ENCODE assay signal across 8 cellular contexts in genomic region chr17:40320771-40321501, GRCh38.
A peak's percentile ranks its signal among the peaks of the same experiment; 100 is the strongest.
DNase-seq lines count a peak whose midpoint lies in the region; ATAC-seq and TF ChIP-seq lines count a peak whose summit lies in the region.

No MANE protein-coding gene starts in this region.

- peak; percentile 75 for DNase-seq in activated CD4-positive, alpha-beta T cell treated with anti-CD3 and anti-CD28 coated beads, Interleukin-2, amount 50 U/mL, for 1 hour
- peak in 1 of 2 donors; percentile 57 for DNase-seq in foreskin fibroblast
- no peak for DNase-seq in NCI-H187 (lab: John Stamatoyannopoulos, UW)
- DNase-seq in NK-92 (lab: John Stamatoyannopoulos, UW; ENCODE audit: unreplicated experiment): no peak
- DNase-seq in NCI-H774 (lab: John Stamatoyannopoulos, UW): no peak

- H3K4me3 ChIP-seq in HEK293 (ENCODE audit: low read depth, low read length): no peak overlapping the region
- peak overlapping the region; percentile 37 to 91 for H3K4me3 ChIP-seq in foreskin fibroblast (ENCODE audit: low read depth in 1 of 2, low read length in 2 of 2)
- peak overlapping the region; percentile 33 to 99 (median 90) for H3K4me3 ChIP-seq in skin epidermis

- H3K36me3 ChIP-seq in HEK293 (ENCODE audit: control insufficient read depth in 2 of 2, insufficient read depth in 1 of 2, low read length in 2 of 2): no peaks in the 10 kb centered on the region

- TF ChIP-seq CTCF in HEK293 (tag by site-specific recombination; IDR thresholded peaks at IDR 0.05) (no peak), foreskin fibroblast (IDR thresholded peaks at IDR 0.05; ENCODE audit: low read depth, low read length) (no peak)

- POLR2A ChIA-PET in HEK293 (lab: Yijun Ruan, JAX): interaction anchor here (0.6 kb wide), 1 partner anchor 1357 kb away, joined by 5 read pairs; no protein-coding TSS in a partner anchor

- H3K27ac ChIP-seq in HEK293 (ENCODE audit: extremely low read depth, low read depth, low read length): no peak overlapping the region
- H3K27ac ChIP-seq in skin epidermis: peak overlapping the region; percentile 66 to 99 (median 95)

- ATAC-seq in GM18511 (IDR thresholded peaks at IDR 0.05; ENCODE audit: unreplicated experiment): no peak

- CTCF ChIA-PET in HEK293 (lab: Yijun Ruan, JAX): interaction anchor here (0.7 to 6.0 kb wide), 3 partner anchors 10 to 346 kb away, joined by 3 to 85 read pairs (median 3); no protein-coding TSS in a partner anchor

- H3K9me3 ChIP-seq in HEK293 (ENCODE audit: control insufficient read depth, insufficient read depth, low read depth, low read length): no peaks in the 10 kb centered on the region

- peaks cover 37% of the 10 kb centered on the region for H3K4me1 ChIP-seq in HEK293 (ENCODE audit: control insufficient read depth, insufficient read depth, low read length)

TF ChIP-seq in HEK293, 187 proteins besides CTCF, POLR2A, EP300 and RAD21 (continues in another document):
- no peak for TF ChIP-seq ZNF138 (tag by site-specific recombination; IDR thresholded peaks at IDR 0.05; ENCODE audit: borderline replicate concordance)
- no peak for TF ChIP-seq ZNF548 (tag by site-specific recombination; IDR thresholded peaks at IDR 0.05)
- peak; percentile 78; the same call in 1 of the 2 replicates for TF ChIP-seq ZNF398 (tag by site-specific recombination; IDR thresholded peaks at IDR 0.05)
- no peak for TF ChIP-seq REPIN1 (tag by site-specific recombination; IDR thresholded peaks at IDR 0.05; ENCODE audit: low read depth)
- TF ChIP-seq ZBTB11 (tag by site-specific recombination; conservative IDR thresholded peaks at IDR 0.05; ENCODE audit: low read depth): no peak
- no peak for TF ChIP-seq OVOL3 (tag by site-specific recombination; IDR thresholded peaks at IDR 0.05)
- no peak for TF ChIP-seq RBAK (tag by site-specific recombination; IDR thresholded peaks at IDR 0.05)
- no peak for TF ChIP-seq ZNF146 (tag by site-specific recombination; IDR thresholded peaks at IDR 0.05)
- no peak for TF ChIP-seq ZBTB17 (tag by site-specific recombination; IDR thresholded peaks at IDR 0.05)
- no peak for TF ChIP-seq ZNF221 (tag by site-specific recombination; IDR thresholded peaks at IDR 0.05; ENCODE audit: borderline replicate concordance)
- TF ChIP-seq ZNF654 (tag by site-specific recombination; IDR thresholded peaks at IDR 0.05; ENCODE audit: low read depth): no peak
- no peak for TF ChIP-seq ZSCAN30 (tag by site-specific recombination; IDR thresholded peaks at IDR 0.05)
- TF ChIP-seq ZNF114 (tag by site-specific recombination; IDR thresholded peaks at IDR 0.05): no peak
- TF ChIP-seq KLF7 (tag by site-specific recombination; IDR thresholded peaks at IDR 0.05; ENCODE audit: borderline replicate concordance): no peak
- TF ChIP-seq ZXDB (tag by site-specific recombination; IDR thresholded peaks at IDR 0.05): no peak
- TF ChIP-seq ZNF24 (tag by site-specific recombination; IDR thresholded peaks at IDR 0.05): no peak
- no peak for TF ChIP-seq ZNF211 (tag by site-specific recombination; IDR thresholded peaks at IDR 0.05; ENCODE audit: low read depth)
- TF ChIP-seq ZNF214 (tag by site-specific recombination; IDR thresholded peaks at IDR 0.05; ENCODE audit: borderline replicate concordance): no peak
- TF ChIP-seq ZNF433 (tag by site-specific recombination; IDR thresholded peaks at IDR 0.05; ENCODE audit: low read depth): no peak
- no peak for TF ChIP-seq AEBP2 (tag by site-specific recombination; IDR thresholded peaks at IDR 0.05; ENCODE audit: borderline replicate concordance)
- TF ChIP-seq ZIC2 (tag by site-specific recombination; IDR thresholded peaks at IDR 0.05): peak; percentile 93
- TF ChIP-seq SP7 (tag by site-specific recombination; IDR thresholded peaks at IDR 0.05): peak; percentile 36; the same call in 1 of the 2 replicates
- peak; percentile 98 for TF ChIP-seq EGR2 (tag by site-specific recombination; IDR thresholded peaks at IDR 0.05; ENCODE audit: low read depth)
- no peak for TF ChIP-seq FEZF1 (tag by site-specific recombination; IDR thresholded peaks at IDR 0.05)
- TF ChIP-seq ZBTB8A (tag by site-specific recombination; IDR thresholded peaks at IDR 0.05): no peak
- TF ChIP-seq TCF7L2 (IDR thresholded peaks at IDR 0.05; ENCODE audit: borderline replicate concordance, low read depth, low read length): no peak
- TF ChIP-seq ZBTB49 (tag by site-specific recombination; IDR thresholded peaks at IDR 0.05; ENCODE audit: low read depth): no peak
- TF ChIP-seq GLIS1 (tag by site-specific recombination; IDR thresholded peaks at IDR 0.05): peak; percentile 92
- TF ChIP-seq KLF1 (tag by site-specific recombination; IDR thresholded peaks at IDR 0.05): peak; percentile 69
- TF ChIP-seq HOXD13 (CRISPR knock-in tag; IDR thresholded peaks at IDR 0.05; ENCODE audit: borderline replicate concordance): no peak
- TF ChIP-seq ZNF560 (tag by site-specific recombination; IDR thresholded peaks at IDR 0.05; ENCODE audit: borderline replicate concordance): no peak
